17 cellular contexts compared by ENCODE assay signal in the genomic region with DNA sequence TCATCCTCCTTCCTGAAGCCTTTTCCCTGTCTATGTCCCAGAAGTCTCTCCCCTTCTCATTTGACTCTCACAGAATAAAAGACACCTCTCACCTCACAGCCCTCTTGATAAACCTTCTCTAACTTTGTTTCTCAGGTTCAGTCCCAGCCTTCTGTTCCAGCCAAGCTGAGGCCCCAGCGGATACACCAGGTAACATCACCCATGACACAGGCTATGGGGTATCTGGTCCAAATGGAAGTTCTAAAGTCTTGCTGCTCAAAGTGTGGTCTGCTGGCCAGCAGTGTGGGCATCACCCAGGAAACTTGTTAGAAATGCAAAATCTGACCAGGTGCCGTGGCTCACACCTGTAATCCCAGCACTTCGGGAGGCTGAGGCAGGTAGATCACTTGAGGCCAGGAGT. TPM values are rescaled to one million over a fixed set of nuclear protein-coding genes. Genes with fewer than 3 reads are reported as not detected.
DNase-seq lines count a peak whose midpoint lies in the region; ATAC-seq, FAIRE-seq and TF ChIP-seq lines count a peak whose summit lies in the region.
"Had no signal": no experiment of that assay in that cellular context is flagged by ENCODE, and none has a peak within 500 bp of the region (broad histone marks: within the 10 kb centered on the region; RNA-seq: fewer than 3 reads in every experiment).

No MANE protein-coding gene starts in this region.

- TF ChIP-seq CTCF in natural killer cell (IDR thresholded peaks at IDR 0.05): no peak

- no peak for TF ChIP-seq POLR2A in H54 (IDR thresholded peaks at IDR 0.05; ENCODE audit: low read depth, low read length)

- peaks cover 2% of the 10 kb centered on the region for H3K36me3 Mint-ChIP-seq in activated naive CD8-positive, alpha-beta T cell
- H3K36me3 Mint-ChIP-seq in activated naive CD8-positive, alpha-beta T cell treated with anti-CD3 and anti-CD28 coated beads for 36 hours: peaks cover 18% of the 10 kb centered on the region
- peaks cover 32% of the 10 kb centered on the region for H3K36me3 Mint-ChIP-seq in activated T-helper 17 cell treated with anti-CD3 and anti-CD28 coated beads, Interleukin-2, amount 50 U/mL, for 72 hours (ENCODE audit: low read depth)
- H3K36me3 Mint-ChIP-seq in natural killer cell: no peaks in the 10 kb centered on the region

- no peak for FAIRE-seq in H54 (lab: Jason Lieb, UNC)
- FAIRE-seq: A549 had no signal

- no peak for DNase-seq in activated naive CD8-positive, alpha-beta T cell treated with anti-CD3 and anti-CD28 coated beads for 36 hours
- no peak for DNase-seq in natural killer cell
- no peak for DNase-seq in H54 (ENCODE audit: insufficient read length, low spot score)
- no peak for DNase-seq in NCI-H1930 (lab: John Stamatoyannopoulos, UW)
- no peak for DNase-seq in inferior parietal cortex (ENCODE audit: extremely low spot score)
- DNase-seq: C1 segment of cervical spinal cord, KBM-7, MV-4-11, NCI-H1417, NCI-H187 treated with DMSO at 0.1 percent for 48 hours, NCI-H526 treated with DMSO at 0.1 percent for 48 hours, OCI-M1, RPMI8226, SIG-M5 had no signal

- H3K27me3 Mint-ChIP-seq in activated naive CD8-positive, alpha-beta T cell: no peaks in the 10 kb centered on the region
- no peaks in the 10 kb centered on the region for H3K27me3 Mint-ChIP-seq in activated naive CD8-positive, alpha-beta T cell treated with anti-CD3 and anti-CD28 coated beads for 36 hours
- no peaks in the 10 kb centered on the region for H3K27me3 Mint-ChIP-seq in activated T-helper 17 cell treated with anti-CD3 and anti-CD28 coated beads, Interleukin-2, amount 50 U/mL, for 72 hours
- no peaks in the 10 kb centered on the region for H3K27me3 Mint-ChIP-seq in natural killer cell (ENCODE audit: low read depth in 2 of 2)

- ATAC-seq in activated T-helper 17 cell treated with anti-CD3 and anti-CD28 coated beads, Interleukin-2, amount 50 U/mL, for 72 hours (replicated peaks): no peak
- no peak for ATAC-seq in natural killer cell

- intact Hi-C loops in natural killer cell (cut with micrococcal nuclease): no loop called here

- no peak overlapping the region for H3K4me3 Mint-ChIP-seq in activated naive CD8-positive, alpha-beta T cell
- H3K4me3 Mint-ChIP-seq in activated naive CD8-positive, alpha-beta T cell treated with anti-CD3 and anti-CD28 coated beads for 36 hours: no peak overlapping the region
- no peak overlapping the region for H3K4me3 Mint-ChIP-seq in activated T-helper 17 cell treated with anti-CD3 and anti-CD28 coated beads, Interleukin-2, amount 50 U/mL, for 72 hours
- no peak overlapping the region for H3K4me3 Mint-ChIP-seq in natural killer cell

- H3K4me1 Mint-ChIP-seq in activated naive CD8-positive, alpha-beta T cell (ENCODE audit: low read depth): peaks cover 6% of the 10 kb centered on the region
- H3K4me1 Mint-ChIP-seq in activated naive CD8-positive, alpha-beta T cell treated with anti-CD3 and anti-CD28 coated beads for 36 hours: peaks cover 9% of the 10 kb centered on the region
- H3K4me1 Mint-ChIP-seq in activated T-helper 17 cell treated with anti-CD3 and anti-CD28 coated beads, Interleukin-2, amount 50 U/mL, for 72 hours: no peaks in the 10 kb centered on the region
- H3K4me1 Mint-ChIP-seq in natural killer cell: peaks cover 20 to 26% of the 10 kb centered on the region in 2 donors

- peak overlapping the region; percentile 70 for H3K27ac Mint-ChIP-seq in activated naive CD8-positive, alpha-beta T cell
- no peak overlapping the region for H3K27ac Mint-ChIP-seq in activated naive CD8-positive, alpha-beta T cell treated with anti-CD3 and anti-CD28 coated beads for 36 hours
- peak overlapping the region; percentile 67 for H3K27ac Mint-ChIP-seq in activated T-helper 17 cell treated with anti-CD3 and anti-CD28 coated beads, Interleukin-2, amount 50 U/mL, for 72 hours
- peak overlapping the region; percentile 70 to 83 for H3K27ac Mint-ChIP-seq in natural killer cell

- H3K9me3 Mint-ChIP-seq in activated naive CD8-positive, alpha-beta T cell (ENCODE audit: low read depth): no peaks in the 10 kb centered on the region
- H3K9me3 Mint-ChIP-seq in activated naive CD8-positive, alpha-beta T cell treated with anti-CD3 and anti-CD28 coated beads for 36 hours: no peaks in the 10 kb centered on the region
- H3K9me3 Mint-ChIP-seq in activated T-helper 17 cell treated with anti-CD3 and anti-CD28 coated beads, Interleukin-2, amount 50 U/mL, for 72 hours: no peaks in the 10 kb centered on the region
- H3K9me3 Mint-ChIP-seq in natural killer cell: no peaks in the 10 kb centered on the region

RNA-seq across cellular contexts. Expression of a gene that starts 23.2 kb away (rescaled TPM):
- total RNA-seq in activated naive CD8-positive, alpha-beta T cell treated with anti-CD3 and anti-CD28 coated beads for 36 hours: 10 to 100 TPM; 28.3 to 29.0 TPM
- total RNA-seq in activated T-helper 17 cell treated with anti-CD3 and anti-CD28 coated beads, Interleukin-2, amount 50 U/mL, for 72 hours: 1 to 10 TPM; 1.9 to 3.2 TPM
- total RNA-seq in natural killer cell: 10 to 100 TPM; 30.3 to 47.1 (median 34.4) TPM

RNA-seq across cellular contexts. Expression of a gene that starts 43.5 kb away (rescaled TPM):
- total RNA-seq in activated naive CD8-positive, alpha-beta T cell treated with anti-CD3 and anti-CD28 coated beads for 36 hours: under 1 TPM; 0.28 to 0.37 TPM
- total RNA-seq in activated T-helper 17 cell treated with anti-CD3 and anti-CD28 coated beads, Interleukin-2, amount 50 U/mL, for 72 hours: under 1 TPM in 1 of 2 donors, not detected in 1; 0.48 TPM
- total RNA-seq in natural killer cell: 100 to 1,000 TPM; 131 to 193 (median 150) TPM

Comparison
In these comparisons a context has a peak if more than half of its experiments do, and no peak if none do; other contexts are left out.
1. RNA of a gene that starts 23.2 kb away (total RNA-seq): 30.3 to 47.1 TPM in natural killer cell and 28.3 to 29.0 TPM in activated naive CD8-positive, alpha-beta T cell treated with anti-CD3 and anti-CD28 coated beads for 36 hours; 1.9 to 3.2 TPM in activated T-helper 17 cell treated with anti-CD3 and anti-CD28 coated beads, Interleukin-2, amount 50 U/mL, for 72 hours; every median in the first group is over 4 times any median in the second.
2. RNA of a gene that starts 43.5 kb away (total RNA-seq): 131 to 193 TPM in natural killer cell; 0.48 TPM in activated T-helper 17 cell treated with anti-CD3 and anti-CD28 coated beads, Interleukin-2, amount 50 U/mL, for 72 hours and 0.28 to 0.37 TPM in activated naive CD8-positive, alpha-beta T cell treated with anti-CD3 and anti-CD28 coated beads for 36 hours; every median in the first group is over 10 times any median in the second.